Comparison of ENCODE assay signal across 8 cellular contexts in genomic region chr10:71396084-71396713, GRCh38. TPM values are rescaled to one million over a fixed set of nuclear protein-coding genes. Genes with fewer than 3 reads are reported as not detected.
DNase-seq lines count a peak whose midpoint lies in the region; ATAC-seq and TF ChIP-seq lines count a peak whose summit lies in the region.

No MANE protein-coding gene starts in this region.

- H3K27ac ChIP-seq in foreskin keratinocyte = no peak overlapping the region
- no peak overlapping the region for H3K27ac ChIP-seq in neuronal stem cell (replicated peaks; ENCODE audit: low read length)

- ATAC-seq in foreskin keratinocyte = peak; percentile 27
- ATAC-seq in HG02870 (IDR thresholded peaks at IDR 0.05; ENCODE audit: unreplicated experiment) = no peak
- no peak for ATAC-seq in GM19397 (IDR thresholded peaks at IDR 0.05; ENCODE audit: unreplicated experiment)

- H3K27me3 ChIP-seq in foreskin keratinocyte (peaks cover 91% of the 10 kb centered on the region), neuronal stem cell (ENCODE audit: control insufficient read depth in 3 of 3, insufficient read depth in 3 of 3, low read depth in 1 of 3, low read length in 3 of 3) (peaks cover 17 to 95% (median 30%) of the 10 kb centered on the region in 3 experiments)

- H3K23ac ChIP-seq in neuronal stem cell (ENCODE audit: low read depth, low read length, poor library complexity) = no peak overlapping the region

- peak overlapping the region; percentile 44 for H3K9ac ChIP-seq in neuronal stem cell (ENCODE audit: low read depth, low read length, poor library complexity)

- H3K4me3 ChIP-seq in neuronal stem cell (ENCODE audit: low read length in 2 of 2) = peak overlapping the region in 1 of 2 donors; percentile 81

- no peak overlapping the region for H3K14ac ChIP-seq in neuronal stem cell (ENCODE audit: low read length)

- H4K8ac ChIP-seq in neuronal stem cell (ENCODE audit: low read depth, low read length) = no peak overlapping the region

- no CpG with 5 or more reads among the region's 46 CpGs for WGBS in neuronal stem cell (ENCODE audit: extremely low coverage in 2 of 2, insufficient read length in 2 of 2, insufficient replicate concordance in 1 of 2), 2 donors

- H2BK15ac ChIP-seq in neuronal stem cell (ENCODE audit: low read length) = no peak overlapping the region

- peaks cover 0 to 2% of the 10 kb centered on the region in 2 donors for H3K9me3 ChIP-seq in neuronal stem cell (replicated peaks in 1 of 2; ENCODE audit: control insufficient read depth in 2 of 2, insufficient read depth in 1 of 2, low read depth in 1 of 2, low read length in 2 of 2)

- peak; percentile 46 for TF ChIP-seq CTCF in foreskin keratinocyte (conservative IDR thresholded peaks at IDR 0.05)

- H3K18ac ChIP-seq in neuronal stem cell (ENCODE audit: low read length) = peak overlapping the region; percentile 75

- no peak overlapping the region for H2BK5ac ChIP-seq in neuronal stem cell (ENCODE audit: low read length)

- peak overlapping the region; percentile 83 for H2AFZ ChIP-seq in neuronal stem cell (ENCODE audit: low read length)

- no peak overlapping the region for H4K91ac ChIP-seq in neuronal stem cell (ENCODE audit: low read depth, low read length, poor library complexity)

- no peaks in the 10 kb centered on the region for H3K4me1 ChIP-seq in foreskin keratinocyte
- H3K4me1 ChIP-seq in neuronal stem cell (ENCODE audit: control insufficient read depth in 2 of 2, insufficient read depth in 1 of 2, low read depth in 1 of 2, low read length in 2 of 2) = peaks cover 0 to 6% of the 10 kb centered on the region in 2 donors

- no peak overlapping the region for H2AK5ac ChIP-seq in neuronal stem cell (ENCODE audit: low read depth, low read length)

- no peak overlapping the region for H2BK120ac ChIP-seq in neuronal stem cell (ENCODE audit: low read depth, low read length)

- H2BK12ac ChIP-seq in neuronal stem cell (ENCODE audit: low read length) = no peak overlapping the region

- H3K4ac ChIP-seq in neuronal stem cell (ENCODE audit: low read length) = no peak overlapping the region

- no peaks in the 10 kb centered on the region for H3K79me1 ChIP-seq in neuronal stem cell (ENCODE audit: low read depth, low read length)

- no peaks in the 10 kb centered on the region for H3K36me3 ChIP-seq in neuronal stem cell (replicated peaks in 1 of 2; ENCODE audit: control insufficient read depth in 2 of 2, insufficient read depth in 2 of 2, low read length in 2 of 2)

- peak; percentile 46 for DNase-seq in DMS79 treated with DMSO at 0.1 percent for 48 hours (lab: John Stamatoyannopoulos, UW)
- DNase-seq in NCI-H1105 (lab: John Stamatoyannopoulos, UW) = peak; percentile 54
- DNase-seq in activated CD8-positive, alpha-beta memory T cell treated with anti-CD3 and anti-CD28 coated beads, Interleukin-2, amount 50 U/mL, for 4 hours = peak; percentile 29
- DNase-seq in foreskin keratinocyte = no peak
- DNase-seq in neuronal stem cell (ENCODE audit: low spot score) = peak; percentile 78
- DNase-seq in OCI-M2 (lab: John Stamatoyannopoulos, UW; ENCODE audit: unreplicated experiment) = no peak

- H3K4me2 ChIP-seq in neuronal stem cell (ENCODE audit: insufficient read depth, low read length, poor library complexity, severe bottlenecking) = peak overlapping the region; percentile 86

RNA-seq across cellular contexts. Expression of gene CDH23, which starts 0.5 kb away (rescaled TPM):
- 0.04 TPM in 1 of 2 replicates, not detected in the other for total RNA-seq in foreskin keratinocyte
- 0.01 TPM in 1 of 2 replicates, not detected in the other for polyA plus RNA-seq in foreskin keratinocyte
- 1.6 TPM for polyA plus RNA-seq in neuronal stem cell (2013, experiment 1 of 2)
- polyA plus RNA-seq in neuronal stem cell (2013, experiment 2 of 2) = 1.8 TPM

Comparison
In these comparisons a context has a peak if more than half of its experiments do, and no peak if none do; other contexts are left out.
1. DNase-seq: peak in DMS79 treated with DMSO at 0.1 percent for 48 hours (single experiment), NCI-H1105 (single experiment), activated CD8-positive, alpha-beta memory T cell treated with anti-CD3 and anti-CD28 coated beads, Interleukin-2, amount 50 U/mL, for 4 hours (single experiment) and neuronal stem cell (single experiment); none in foreskin keratinocyte (0 of 2) and OCI-M2 (single experiment).